ENCODE assay signal across 8 cellular contexts in the genomic region with DNA sequence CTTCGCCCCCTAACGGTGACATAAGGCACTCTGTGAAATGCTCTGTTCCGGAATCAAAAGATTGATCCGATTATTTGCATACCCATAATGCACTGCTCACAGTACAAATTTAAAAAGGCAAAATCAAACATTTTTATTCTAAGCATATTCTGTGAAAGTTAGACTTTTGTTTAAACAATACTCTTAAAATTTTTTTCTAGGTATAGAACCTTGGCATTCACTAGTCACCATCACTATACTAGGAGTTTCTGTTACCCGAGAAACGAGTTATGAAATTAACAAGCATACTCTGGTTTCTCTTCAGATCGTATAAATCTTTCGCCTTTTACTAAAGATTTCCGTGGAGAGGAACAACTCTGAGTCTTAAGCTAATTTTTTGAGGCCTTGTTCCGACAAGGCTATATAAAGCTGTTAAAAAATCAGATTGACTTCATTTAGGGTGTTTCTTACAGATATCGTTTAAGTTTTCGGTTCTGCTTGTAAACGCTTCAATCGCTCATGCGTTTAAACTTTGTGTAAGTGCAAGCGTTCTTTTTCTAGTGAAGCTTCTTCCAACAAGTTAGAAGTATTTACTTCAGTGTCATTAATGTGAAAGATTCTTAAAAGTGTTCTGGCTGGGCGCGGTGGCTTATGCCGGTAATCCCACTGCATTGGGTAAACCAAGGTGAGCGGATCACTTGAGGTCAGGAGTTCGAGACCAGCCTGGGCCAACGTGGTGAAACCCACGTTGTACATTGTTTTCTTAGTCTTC.
DNase-seq lines count a peak whose midpoint lies in the region; ATAC-seq and TF ChIP-seq lines count a peak whose summit lies in the region.

A gene (plus strand): TSS at position 285 of the 751 bp plus-strand sequence.

- peaks cover 31% of the 10 kb centered on the region for H3K4me1 Mint-ChIP-seq in T-helper 2 cell treated with Interferon-gamma antibody and Interleukin-4, amounts not matched to agents 5 μg/mL and 100 μg/mL, for 36 hours (ENCODE audit: low read depth)

- peaks cover 6% of the 10 kb centered on the region for H3K27me3 Mint-ChIP-seq in T-helper 2 cell treated with Interferon-gamma antibody and Interleukin-4, amounts not matched to agents 5 μg/mL and 100 μg/mL, for 36 hours (ENCODE audit: low read depth)

- peak; percentile 92 for TF ChIP-seq CTCF in retinal pigment epithelial cell (conservative IDR thresholded peaks at IDR 0.05; ENCODE audit: low read depth, low read length)

- no peaks in the 10 kb centered on the region for H3K36me3 Mint-ChIP-seq in T-helper 2 cell treated with Interferon-gamma antibody and Interleukin-4, amounts not matched to agents 5 μg/mL and 100 μg/mL, for 36 hours (ENCODE audit: low read depth)

- H3K4me3 Mint-ChIP-seq in T-helper 2 cell treated with Interferon-gamma antibody and Interleukin-4, amounts not matched to agents 5 μg/mL and 100 μg/mL, for 36 hours: peak within 1 kb of the TSS; percentile 98

- peak; percentile 68 for ATAC-seq in GM18498 (IDR thresholded peaks at IDR 0.05; ENCODE audit: unreplicated experiment)
- peak; percentile 63 for ATAC-seq in HG02870 (IDR thresholded peaks at IDR 0.05; ENCODE audit: unreplicated experiment)

- DNase-seq in NCI-H146 treated with DMSO at 0.1 percent for 48 hours (lab: John Stamatoyannopoulos, UW; ENCODE audit: unreplicated experiment) (peak; percentile 90), astrocyte of the hippocampus (ENCODE audit: low read depth, low spot score) (peak; percentile 92), hypothalamus (lab: John Stamatoyannopoulos, UW) (peak in 29 of 51 donors; percentile 11 to 98 (median 37)), retinal pigment epithelial cell (ENCODE audit: low read depth) (peak; percentile 91), HuH-7 (ENCODE audit: low spot score) (no peak)
- DNase-seq in T-helper 2 cell treated with Interferon-gamma antibody and Interleukin-4, amounts not matched to agents 5 μg/mL and 100 μg/mL, for 36 hours (ENCODE audit: low spot score): peak; percentile 85

- peak within 1 kb of the TSS; percentile 97 for H3K27ac Mint-ChIP-seq in T-helper 2 cell treated with Interferon-gamma antibody and Interleukin-4, amounts not matched to agents 5 μg/mL and 100 μg/mL, for 36 hours

- no peaks in the 10 kb centered on the region for H3K9me3 Mint-ChIP-seq in T-helper 2 cell treated with Interferon-gamma antibody and Interleukin-4, amounts not matched to agents 5 μg/mL and 100 μg/mL, for 36 hours

- H3K4me3 ChIP-seq in retinal pigment epithelial cell (ENCODE audit: low read length): peak within 1 kb of the TSS; percentile 61
